27 cellular contexts compared by ENCODE assay signal in genomic region chr12:131177599-131177998, GRCh38.
"Had no signal": no experiment of that assay in that cellular context is flagged by ENCODE, and none has a peak within 500 bp of the region (broad histone marks: within the 10 kb centered on the region; RNA-seq: fewer than 3 reads in every experiment).

No MANE protein-coding gene starts in this region.

- H3K27me3 ChIP-seq: pancreas, testis, thyroid gland, transverse colon, upper lobe of left lung, vagina had no signal

- H3K36me3 Mint-ChIP-seq: mesothelial cell of epicardium, neural progenitor cell had no signal

- H3K4me2 ChIP-seq: neural progenitor cell had no signal

- H3K4me3 Mint-ChIP-seq: immature natural killer cell; mesothelial cell of epicardium; naive B cell; natural killer cell; nephron progenitor cell; neural progenitor cell; stimulated activated naive B cell treated with anti-CD40 and anti-IgM and Interleukin-4, amounts not matched to agents 10 μg/mL and 1 μg/mL and 100 μg/mL, for 72 hours had no signal

- H3K9me3 ChIP-seq: pancreas, prostate gland, testis, thyroid gland, vagina had no signal

- H3K27ac Mint-ChIP-seq: immature natural killer cell; mesothelial cell of epicardium; natural killer cell; nephron progenitor cell; neural progenitor cell; stimulated activated naive B cell treated with anti-CD40 and anti-IgM and Interleukin-4, amounts not matched to agents 10 μg/mL and 1 μg/mL and 100 μg/mL, for 72 hours had no signal

- H3K4me1 Mint-ChIP-seq: immature natural killer cell; mesothelial cell of epicardium; naive B cell; natural killer cell; nephron progenitor cell; neural progenitor cell; stimulated activated naive B cell treated with anti-CD40 and anti-IgM and Interleukin-4, amounts not matched to agents 10 μg/mL and 1 μg/mL and 100 μg/mL, for 72 hours had no signal

- H3K27me3 Mint-ChIP-seq: naive B cell; stimulated activated naive B cell treated with anti-CD40 and anti-IgM and Interleukin-4, amounts not matched to agents 10 μg/mL and 1 μg/mL and 100 μg/mL, for 72 hours had no signal

- H2AFZ ChIP-seq: neural progenitor cell had no signal

- H3K27ac ChIP-seq: left ventricle myocardium inferior, neural progenitor cell, pancreas, prostate gland, skin epidermis, stomach, testis, thyroid gland, transverse colon, upper lobe of left lung, vagina had no signal

- H3K4me1 ChIP-seq: left ventricle myocardium inferior, neural progenitor cell, pancreas, prostate gland, stomach, testis, thyroid gland, transverse colon, upper lobe of left lung, vagina had no signal

- H3K36me3 ChIP-seq: left ventricle myocardium inferior, neural progenitor cell, pancreas, prostate gland, stomach, thyroid gland, transverse colon, upper lobe of left lung, vagina had no signal

- H3K4me3 ChIP-seq: left ventricle myocardium inferior, lung, neural progenitor cell, pancreas, prostate gland, skin epidermis, stomach, testis, thyroid gland, transverse colon, upper lobe of left lung, vagina had no signal

- H3K9ac ChIP-seq: neural progenitor cell had no signal

- DNase-seq: hippocampal formation; immature natural killer cell; left ventricle myocardium inferior; mesendoderm; naive B cell; natural killer cell; nephron progenitor cell; pancreas; retina; right cardiac atrium; stimulated activated CD4-positive, alpha-beta T cell treated with anti-CD3 and anti-CD28 coated beads, Interleukin-12 subunit alpha, Interleukin-12 subunit beta, amount 100 ng/mL, for 4 hours; stimulated activated CD4-positive, alpha-beta T cell treated with anti-CD3 and anti-CD28 coated beads, Interleukin-15, amount 100 ng/mL, for 24 hours; stimulated activated CD4-positive, alpha-beta T cell treated with anti-CD3 and anti-CD28 coated beads, Interleukin-2, amount 100 ng/mL, for 24 hours; stimulated activated CD4-positive, alpha-beta T cell treated with anti-CD3 and anti-CD28 coated beads, Interleukin-4, amount 100 ng/mL, for 1 hour; stimulated activated naive B cell treated with anti-CD40 and anti-IgM and Interleukin-4, amounts not matched to agents 10 μg/mL and 1 μg/mL and 100 μg/mL, for 72 hours; stimulated activated naive CD8-positive, alpha-beta T cell treated with anti-CD3 and anti-CD28 coated beads, Interleukin-15, Interleukin-2, amounts not matched to agents 100 U/mL and 50 U/mL, for 24 hours; stomach; testis; thyroid gland; transverse colon; upper lobe of left lung had no signal
